8 cellular contexts compared by ENCODE assay signal in genomic region chr12:104457746-104458644, GRCh38. TPM values are rescaled to one million over a fixed set of nuclear protein-coding genes. Genes with fewer than 3 reads are reported as not detected.
DNase-seq lines count a peak whose midpoint lies in the region; ATAC-seq and TF ChIP-seq lines count a peak whose summit lies in the region.

No MANE protein-coding gene starts in this region.

- peak; percentile 26 for DNase-seq in NCI-H526 treated with DMSO at 0.1 percent for 48 hours (lab: John Stamatoyannopoulos, UW)
- peak; percentile 47 for DNase-seq in activated T-helper 2 cell treated with anti-CD3 and anti-CD28 coated beads, Interferon-gamma antibody, Interleukin-2, Interleukin-4, amounts not matched to agents 10 μg/mL and 5 μg/mL and 100 μg/mL, durations not matched to agents 14 hours and 24 hours and 36 hours (ENCODE audit: low spot score)
- no peak for DNase-seq in foreskin keratinocyte
- peak; percentile 95 for DNase-seq in osteoblast (ENCODE audit: insufficient read length, low spot score, missing footprints)
- no peak for DNase-seq in COR-L47 (lab: John Stamatoyannopoulos, UW)
- DNase-seq in KBM-7, result no peak

- intact Hi-C loops in activated T-helper 2 cell treated with anti-CD3 and anti-CD28 coated beads, Interferon-gamma antibody, Interleukin-2, Interleukin-4, amounts not matched to agents 10 μg/mL and 5 μg/mL and 100 μg/mL, durations not matched to agents 14 hours and 24 hours and 36 hours (cut with micrococcal nuclease), result loop anchor here (1.0 to 5.0 kb wide), 7 partner anchors 37 to 649 kb away; partner anchors contain the start of gene WASHC4

- peaks cover 24% of the 10 kb centered on the region for H3K36me3 Mint-ChIP-seq in activated T-helper 2 cell treated with anti-CD3 and anti-CD28 coated beads, Interferon-gamma antibody, Interleukin-2, Interleukin-4, amounts not matched to agents 10 μg/mL and 5 μg/mL and 100 μg/mL, durations not matched to agents 14 hours and 24 hours and 36 hours (ENCODE audit: low read depth)

- peak overlapping the region; percentile 50 for H3K27ac ChIP-seq in foreskin keratinocyte
- peak overlapping the region; percentile 86 for H3K27ac ChIP-seq in osteoblast (ENCODE audit: low read depth, low read length)

- no peaks in the 10 kb centered on the region for H3K9me3 Mint-ChIP-seq in activated T-helper 2 cell treated with anti-CD3 and anti-CD28 coated beads, Interferon-gamma antibody, Interleukin-2, Interleukin-4, amounts not matched to agents 10 μg/mL and 5 μg/mL and 100 μg/mL, durations not matched to agents 14 hours and 24 hours and 36 hours

- H3K4me3 Mint-ChIP-seq in activated T-helper 2 cell treated with anti-CD3 and anti-CD28 coated beads, Interferon-gamma antibody, Interleukin-2, Interleukin-4, amounts not matched to agents 10 μg/mL and 5 μg/mL and 100 μg/mL, durations not matched to agents 14 hours and 24 hours and 36 hours (ENCODE audit: low read depth), result peak overlapping the region; percentile 98

- H3K36me3 ChIP-seq in osteoblast (ENCODE audit: insufficient read depth, low read length), result no peaks in the 10 kb centered on the region

- peak overlapping the region; percentile 94 for H2AFZ ChIP-seq in osteoblast (ENCODE audit: low read length)

- ATAC-seq in GM18505 (IDR thresholded peaks at IDR 0.05; ENCODE audit: unreplicated experiment) (no peak), foreskin keratinocyte (peak; percentile 9), HG02981 (IDR thresholded peaks at IDR 0.05; ENCODE audit: unreplicated experiment) (no peak)

- no peaks in the 10 kb centered on the region for H3K27me3 ChIP-seq in foreskin keratinocyte
- H3K27me3 ChIP-seq in osteoblast (ENCODE audit: insufficient read depth, low read length), result no peaks in the 10 kb centered on the region

- H4K20me1 ChIP-seq in osteoblast (ENCODE audit: insufficient read depth, low read length), result peaks cover 4% of the 10 kb centered on the region

- TF ChIP-seq POLR2A in GM18505 (IDR thresholded peaks at IDR 0.05; ENCODE audit: borderline replicate concordance, extremely low read depth, insufficient read depth, insufficient read length), result peak; percentile 61

- H3K4me3 ChIP-seq in osteoblast (ENCODE audit: insufficient read depth, low read length), result peak overlapping the region; percentile 93

- H3K27ac Mint-ChIP-seq in activated T-helper 2 cell treated with anti-CD3 and anti-CD28 coated beads, Interferon-gamma antibody, Interleukin-2, Interleukin-4, amounts not matched to agents 10 μg/mL and 5 μg/mL and 100 μg/mL, durations not matched to agents 14 hours and 24 hours and 36 hours, result peak overlapping the region; percentile 96

- TF ChIP-seq CTCF in foreskin keratinocyte (conservative IDR thresholded peaks at IDR 0.05), result no peak
- no peak for TF ChIP-seq CTCF in osteoblast (IDR thresholded peaks at IDR 0.05; ENCODE audit: extremely low read depth, low read depth, low read length)

- H3K4me1 Mint-ChIP-seq in activated T-helper 2 cell treated with anti-CD3 and anti-CD28 coated beads, Interferon-gamma antibody, Interleukin-2, Interleukin-4, amounts not matched to agents 10 μg/mL and 5 μg/mL and 100 μg/mL, durations not matched to agents 14 hours and 24 hours and 36 hours (ENCODE audit: low read depth), result peaks cover 41% of the 10 kb centered on the region

- H3K27me3 Mint-ChIP-seq in activated T-helper 2 cell treated with anti-CD3 and anti-CD28 coated beads, Interferon-gamma antibody, Interleukin-2, Interleukin-4, amounts not matched to agents 10 μg/mL and 5 μg/mL and 100 μg/mL, durations not matched to agents 14 hours and 24 hours and 36 hours (ENCODE audit: low read depth), result no peaks in the 10 kb centered on the region

- no peaks in the 10 kb centered on the region for H3K9me3 ChIP-seq in osteoblast (ENCODE audit: low read depth, low read length)

- H3K4me2 ChIP-seq in osteoblast (ENCODE audit: insufficient read depth, low read length), result peak overlapping the region; percentile 89

- H3K79me2 ChIP-seq in osteoblast (ENCODE audit: insufficient read depth, low read length), result peaks cover 60% of the 10 kb centered on the region

- in situ Hi-C loops in KBM-7 (cut with MboI; ENCODE audit: low pct_unique_long_range_greater_than_20kb, low sequenced_read_pairs), result no loop called here

- H3K4me1 ChIP-seq in foreskin keratinocyte (peaks cover 22% of the 10 kb centered on the region), osteoblast (ENCODE audit: insufficient read depth, low read length) (peaks cover 34% of the 10 kb centered on the region)

RNA-seq across cellular contexts. Expression of gene CHST11, which starts 1.2 kb away (rescaled TPM):
- 41.0 and 50.6 TPM in 2 replicates for total RNA-seq in activated T-helper 2 cell treated with anti-CD3 and anti-CD28 coated beads, Interferon-gamma antibody, Interleukin-2, Interleukin-4, amounts not matched to agents 10 μg/mL and 5 μg/mL and 100 μg/mL, durations not matched to agents 14 hours and 24 hours and 36 hours
- total RNA-seq in foreskin keratinocyte (17.2 and 22.9 TPM in 2 replicates), osteoblast (23.0 and 24.6 TPM in 2 replicates)
- polyA plus RNA-seq in foreskin keratinocyte, result 9.4 and 12.4 TPM in 2 replicates

Comparison
In these comparisons a context has a peak if more than half of its experiments do, and no peak if none do; other contexts are left out.
1. DNase-seq: peak in NCI-H526 treated with DMSO at 0.1 percent for 48 hours (single experiment), activated T-helper 2 cell treated with anti-CD3 and anti-CD28 coated beads, Interferon-gamma antibody, Interleukin-2, Interleukin-4, amounts not matched to agents 10 μg/mL and 5 μg/mL and 100 μg/mL, durations not matched to agents 14 hours and 24 hours and 36 hours (single experiment) and osteoblast (single experiment); none in foreskin keratinocyte (0 of 2), COR-L47 (single experiment) and KBM-7 (single experiment).